ENCODE assay signal across 21 cellular contexts in the genomic region with DNA sequence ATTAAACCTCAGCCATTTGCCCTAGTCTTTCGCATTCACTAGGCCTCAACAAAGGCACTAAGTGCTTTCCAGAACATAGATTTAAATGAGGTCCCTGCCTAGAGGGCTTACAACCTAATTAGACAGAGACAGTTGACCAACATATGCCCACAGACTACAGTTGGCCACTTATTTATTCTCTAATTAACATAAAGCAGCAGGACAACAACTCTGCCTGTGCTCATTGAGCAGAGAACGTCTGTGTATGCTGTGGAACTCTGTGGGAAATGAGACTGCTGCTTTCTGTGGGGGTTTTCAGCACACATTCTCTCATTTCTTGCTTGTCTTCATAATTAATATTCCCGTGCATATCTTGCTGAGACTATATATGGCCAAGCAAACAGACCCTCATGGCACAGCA.
DNase-seq lines count a peak whose midpoint lies in the region; ATAC-seq lines count a peak whose summit lies in the region.
"Had no signal": no experiment of that assay in that cellular context is flagged by ENCODE, and none has a peak within 500 bp of the region (broad histone marks: within the 10 kb centered on the region; RNA-seq: fewer than 3 reads in every experiment).

No MANE protein-coding gene starts in this region.

- ATAC-seq in natural killer cell treated with Interleukin-12 subunit alpha and Interleukin-12 subunit beta and Interleukin-15 and Interleukin-18, amount 100 ng/mL, for 72 hours: no peak

- H3K4me1 Mint-ChIP-seq in natural killer cell treated with Interleukin-12 subunit alpha and Interleukin-12 subunit beta and Interleukin-15 and Interleukin-18, amount 100 ng/mL, for 72 hours (ENCODE audit: low read depth in 2 of 2): no peaks in the 10 kb centered on the region
- H3K4me1 Mint-ChIP-seq: CD4-positive, alpha-beta memory T cell; IgD-negative memory B cell had no signal

- H3K27ac Mint-ChIP-seq in natural killer cell treated with Interleukin-12 subunit alpha and Interleukin-12 subunit beta and Interleukin-15 and Interleukin-18, amount 100 ng/mL, for 72 hours: no peak overlapping the region
- H3K27ac Mint-ChIP-seq: CD4-positive, alpha-beta memory T cell; IgD-negative memory B cell had no signal

- no peak overlapping the region for H3K4me3 Mint-ChIP-seq in natural killer cell treated with Interleukin-12 subunit alpha and Interleukin-12 subunit beta and Interleukin-15 and Interleukin-18, amount 100 ng/mL, for 72 hours
- H3K4me3 Mint-ChIP-seq: CD4-positive, alpha-beta memory T cell; IgD-negative memory B cell had no signal

- no peaks in the 10 kb centered on the region for H3K36me3 Mint-ChIP-seq in natural killer cell treated with Interleukin-12 subunit alpha and Interleukin-12 subunit beta and Interleukin-15 and Interleukin-18, amount 100 ng/mL, for 72 hours
- H3K36me3 Mint-ChIP-seq: CD4-positive, alpha-beta memory T cell; IgD-negative memory B cell had no signal

- DNase-seq in DMS 273 (lab: John Stamatoyannopoulos, UW; ENCODE audit: unreplicated experiment) (peak; percentile 15), DMS 273 treated with DMSO at 0.1 percent for 48 hours (lab: John Stamatoyannopoulos, UW) (no peak), astrocyte of the hippocampus (ENCODE audit: low read depth, low spot score) (peak; percentile 21), midbrain (lab: John Stamatoyannopoulos, UW) (peak; percentile 13), superior temporal gyrus (ENCODE audit: extremely low spot score) (peak; percentile 28), amniotic stem cell (lab: John Stamatoyannopoulos, UW) (no peak), D341Med (ENCODE audit: low spot score) (no peak)
- no peak for DNase-seq in natural killer cell treated with Interleukin-12 subunit alpha and Interleukin-12 subunit beta and Interleukin-15 and Interleukin-18, amount 100 ng/mL, for 72 hours (ENCODE audit: low spot score)
- DNase-seq: ACHN; Caco-2; CD4-positive, alpha-beta memory T cell; DMS53; Karpas-422; MV-4-11; NCI-H1105 treated with DMSO at 0.1 percent for 48 hours; NCI-H2081; NCI-H2171; NCI-H345; Peyer's patch; SJCRH30 had no signal

- H3K27me3 Mint-ChIP-seq in natural killer cell treated with Interleukin-12 subunit alpha and Interleukin-12 subunit beta and Interleukin-15 and Interleukin-18, amount 100 ng/mL, for 72 hours: no peaks in the 10 kb centered on the region
- H3K27me3 Mint-ChIP-seq: CD4-positive, alpha-beta memory T cell; IgD-negative memory B cell had no signal

- H3K9me3 Mint-ChIP-seq in natural killer cell treated with Interleukin-12 subunit alpha and Interleukin-12 subunit beta and Interleukin-15 and Interleukin-18, amount 100 ng/mL, for 72 hours: peaks cover 15% of the 10 kb centered on the region
- H3K9me3 Mint-ChIP-seq: IgD-negative memory B cell had no signal

Comparison
In these comparisons a context has a peak if more than half of its experiments do, and no peak if none do; other contexts are left out.
1. DNase-seq: peak in DMS 273 (single experiment), astrocyte of the hippocampus (single experiment), midbrain (single experiment) and superior temporal gyrus (single experiment); none in DMS 273 treated with DMSO at 0.1 percent for 48 hours (single experiment), natural killer cell treated with Interleukin-12 subunit alpha and Interleukin-12 subunit beta and Interleukin-15 and Interleukin-18, amount 100 ng/mL, for 72 hours (single experiment), amniotic stem cell (single experiment) and D341Med (single experiment).